ENCODE assay signal across 8 cellular contexts in the genomic region with DNA sequence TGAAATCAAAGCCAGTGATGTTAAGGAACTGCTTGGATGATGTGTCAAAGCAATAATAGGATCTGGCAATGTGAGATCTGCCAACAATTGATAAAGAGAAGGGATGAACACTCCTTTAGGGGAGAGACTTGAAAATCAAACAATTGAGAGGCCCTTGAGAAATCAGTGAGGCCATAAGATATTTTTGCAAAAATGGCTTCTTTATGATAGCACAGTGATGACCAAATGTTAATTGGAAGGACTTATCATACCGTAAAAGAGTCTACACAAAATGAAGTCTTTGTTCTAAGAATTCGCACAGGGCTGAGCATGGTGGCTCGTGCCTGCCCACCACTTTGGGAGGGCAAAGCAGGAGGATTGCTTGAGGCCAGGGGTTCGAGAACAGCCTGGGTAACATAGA. TPM values are rescaled to one million over a fixed set of nuclear protein-coding genes. Genes with fewer than 3 reads are reported as not detected.
"Had no signal": no experiment of that assay in that cellular context is flagged by ENCODE, and none has a peak within 500 bp of the region (broad histone marks: within the 10 kb centered on the region; RNA-seq: fewer than 3 reads in every experiment).

No MANE protein-coding gene starts in this region.

- ATAC-seq: GM23338 had no signal

- DNase-seq: H9, HCEC 1CT, Karpas-422, KBM-7 had no signal

- H3K27ac ChIP-seq: KMS-11 had no signal

- H3K4me3 ChIP-seq: GM23338 had no signal

RNA-seq across cellular contexts. Expression of a gene that starts 33.4 kb away (rescaled TPM):
- total RNA-seq: GM23338, H1, H9, HT-29 had no signal
